ENCODE assay signal across 17 cellular contexts in the genomic region with DNA sequence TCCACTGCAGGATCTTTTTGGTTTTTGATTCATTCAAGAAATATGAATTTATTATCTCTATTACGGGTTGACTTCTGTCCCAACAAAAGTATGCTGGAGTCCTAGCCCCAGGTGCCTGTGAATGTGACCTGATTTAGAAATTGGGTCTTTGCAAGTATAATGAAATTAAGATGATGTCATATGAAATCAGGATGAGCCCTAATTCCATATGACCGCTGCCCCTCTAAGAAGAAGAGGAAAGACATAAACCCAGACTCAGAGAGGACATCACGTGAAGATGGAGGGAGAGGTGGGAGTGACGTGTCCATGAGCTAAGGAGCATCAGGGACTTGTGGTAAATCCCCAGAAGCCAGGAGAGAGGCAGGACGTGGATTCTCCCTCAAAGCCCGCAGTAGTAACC.
A peak's percentile ranks its signal among the peaks of the same experiment; 100 is the strongest.
DNase-seq lines count a peak whose midpoint lies in the region; ATAC-seq, FAIRE-seq and TF ChIP-seq lines count a peak whose summit lies in the region.
"Had no signal": no experiment of that assay in that cellular context is flagged by ENCODE, and none has a peak within 500 bp of the region (broad histone marks: within the 10 kb centered on the region; RNA-seq: fewer than 3 reads in every experiment).

No MANE protein-coding gene starts in this region.

- TF ChIP-seq EP300 in SK-N-SH (IDR thresholded peaks at IDR 0.05; ENCODE audit: borderline replicate concordance in 1 of 2, low read depth in 1 of 2, low read length in 1 of 2) = no peak

- no peak for TF ChIP-seq CTCF in SK-N-SH (IDR thresholded peaks at IDR 0.05)
- TF ChIP-seq CTCF in OCI-LY7 (conservative IDR thresholded peaks at IDR 0.05; ENCODE audit: low read length) = no peak
- TF ChIP-seq CTCF in natural killer cell (IDR thresholded peaks at IDR 0.05) = no peak

- POLR2A ChIA-PET in SK-N-SH (lab: Yijun Ruan, JAX) = no interaction called here
- POLR2A ChIA-PET in OCI-LY7 (lab: Charles Lee) = interaction anchor here (0.6 to 10.1 kb wide), 7 partner anchors 13 to 200 kb away, joined by 3 to 256 read pairs (median 3); no protein-coding TSS in a partner anchor

- no peaks in the 10 kb centered on the region for H3K79me2 ChIP-seq in SK-N-SH (ENCODE audit: insufficient read depth)
- H3K79me2 ChIP-seq in OCI-LY7 (ENCODE audit: insufficient read depth, low read depth, low read length) = no peaks in the 10 kb centered on the region

- H3K27ac ChIP-seq in SK-N-SH (ENCODE audit: low read depth in 2 of 2, low read length in 1 of 2) (no peak overlapping the region), OCI-LY7 (ENCODE audit: low read depth, low read length, poor library complexity, severe bottlenecking) (peak overlapping the region; percentile 98)
- H3K27ac ChIP-seq: 22Rv1, SJCRH30 had no signal

- peaks cover 3% of the 10 kb centered on the region for H3K9me3 Mint-ChIP-seq in memory B cell
- no peaks in the 10 kb centered on the region for H3K9me3 Mint-ChIP-seq in natural killer cell
- H3K9me3 Mint-ChIP-seq: CD4-positive, alpha-beta T cell had no signal

- no peak for TF ChIP-seq RAD21 in SK-N-SH (IDR thresholded peaks at IDR 0.05; ENCODE audit: low read length)

- BruUV-seq in OCI-LY7 (replicated peaks; lab: Mats Ljungman, UMichigan) = no TSS peak

- H3K4me2 ChIP-seq in SK-N-SH (peak overlapping the region; percentile 35; the same call in 1 of the 2 replicates), OCI-LY7 (ENCODE audit: low read length) (peak overlapping the region; percentile 60)

- H3K36me3 Mint-ChIP-seq in memory B cell (peaks cover 3% of the 10 kb centered on the region), natural killer cell (no peaks in the 10 kb centered on the region)

- CTCF ChIA-PET in SK-N-SH (lab: Yijun Ruan, JAX) = interaction anchor here (1.4 kb wide), 1 partner anchor 12 kb away, joined by 3 read pairs; no protein-coding TSS in a partner anchor
- CTCF ChIA-PET in OCI-LY7 (lab: Charles Lee; ENCODE audit: unreplicated experiment) = interaction anchor here (1.0 to 6.9 kb wide), 3 partner anchors 12 to 120 kb away, joined by 3 to 94 read pairs (median 3); no protein-coding TSS in a partner anchor

- H3K4me3 ChIP-seq in SK-N-SH (ENCODE audit: low read depth in 2 of 2, low read length in 1 of 2) (no peak overlapping the region), OCI-LY7 (ENCODE audit: low read depth, low read length, poor library complexity, severe bottlenecking) (no peak overlapping the region)
- H3K4me3 ChIP-seq: MG63, SJCRH30 had no signal

- peaks cover 58% of the 10 kb centered on the region for H3K4me1 Mint-ChIP-seq in memory B cell
- peaks cover 46 to 56% of the 10 kb centered on the region in 2 donors for H3K4me1 Mint-ChIP-seq in natural killer cell

- no peak overlapping the region for H3K27ac Mint-ChIP-seq in memory B cell
- no peak overlapping the region for H3K27ac Mint-ChIP-seq in natural killer cell
- H3K27ac Mint-ChIP-seq: CD4-positive, alpha-beta T cell had no signal

- H3K27me3 ChIP-seq in SK-N-SH (ENCODE audit: insufficient read depth) = no peaks in the 10 kb centered on the region
- H3K27me3 ChIP-seq: MG63, SJCRH30 had no signal

- H3K36me3 ChIP-seq in SK-N-SH (replicated peaks in 1 of 2; ENCODE audit: control insufficient read depth in 1 of 2, insufficient read depth in 2 of 2, low read length in 1 of 2) (no peaks in the 10 kb centered on the region), OCI-LY7 (ENCODE audit: insufficient read depth, low read length) (no peaks in the 10 kb centered on the region; the same call in 1 of the 2 replicates)
- H3K36me3 ChIP-seq: MG63, SJCRH30 had no signal

- peak; percentile 66 for FAIRE-seq in urothelium cell line (lab: Jason Lieb, UNC)

- no peaks in the 10 kb centered on the region for H3F3A ChIP-seq in SK-N-SH (replicated peaks; ENCODE audit: insufficient read depth)

- H3K27me3 Mint-ChIP-seq in memory B cell (no peaks in the 10 kb centered on the region), natural killer cell (ENCODE audit: low read depth in 2 of 2) (peaks cover 29 to 56% of the 10 kb centered on the region in 2 donors)
- H3K27me3 Mint-ChIP-seq: CD4-positive, alpha-beta T cell had no signal

- H2AFZ ChIP-seq in SK-N-SH (ENCODE audit: low read depth) (no peak overlapping the region; the same call in 1 of the 2 replicates), OCI-LY7 (ENCODE audit: low read length) (peak overlapping the region; percentile 59; the same call in 1 of the 2 replicates)

- H4K20me1 ChIP-seq in SK-N-SH (ENCODE audit: insufficient read depth) (no peaks in the 10 kb centered on the region), OCI-LY7 (ENCODE audit: insufficient read depth, low read length) (no peaks in the 10 kb centered on the region)

- H3K9me3 ChIP-seq in SK-N-SH (no peaks in the 10 kb centered on the region), OCI-LY7 (ENCODE audit: low read length) (peaks cover 30% of the 10 kb centered on the region; the same call in 1 of the 2 replicates)
- H3K9me3 ChIP-seq: SJCRH30 had no signal

- DNase-seq in SK-N-SH (no peak), OCI-LY7 (ENCODE audit: low spot score) (no peak), memory B cell (ENCODE audit: low spot score in 2 of 2) (no peak), urothelium cell line (ENCODE audit: low spot score) (no peak), mucosa of gallbladder (ENCODE audit: low spot score) (no peak), natural killer cell (no peak)
- DNase-seq: CD4-positive, alpha-beta T cell; MG63; NCI-H1092; NCI-H1436 treated with DMSO at 0.1 percent for 48 hours; NCI-H2029; NCI-H345; NCI-H524 treated with DMSO at 0.1 percent for 48 hours; SJCRH30 had no signal

- no peak for ATAC-seq in SK-N-SH treated with all-trans-retinoic acid at 6 μM for 48 hours
- no peak for ATAC-seq in memory B cell (ENCODE audit: low read depth)
- ATAC-seq in natural killer cell = no peak
- ATAC-seq in GM18868 (IDR thresholded peaks at IDR 0.05; ENCODE audit: unreplicated experiment) = no peak

- WGBS in SK-N-SH (ENCODE audit: low lambda C conversion rate) = 79% methylated on average over 6 of the region's 6 CpGs

- peaks cover 0 to 10% of the 10 kb centered on the region in 2 experiments; a peak in 2 of 4 replicates for H3K4me1 ChIP-seq in SK-N-SH (ENCODE audit: control insufficient read depth in 1 of 2, insufficient read depth in 2 of 2, low read depth in 1 of 2, low read length in 1 of 2)
- peaks cover 83% of the 10 kb centered on the region for H3K4me1 ChIP-seq in OCI-LY7 (ENCODE audit: insufficient read depth, low read length, poor library complexity, severe bottlenecking)
- H3K4me1 ChIP-seq: SJCRH30 had no signal

- no peaks in the 10 kb centered on the region for H3K9me2 ChIP-seq in SK-N-SH
- H3K9me2 ChIP-seq in OCI-LY7 (ENCODE audit: insufficient read depth, low read length) = no peaks in the 10 kb centered on the region

- no peak overlapping the region for H3K9ac ChIP-seq in SK-N-SH

- peak overlapping the region; percentile 49 for H3K4me3 Mint-ChIP-seq in memory B cell
- no peak overlapping the region for H3K4me3 Mint-ChIP-seq in natural killer cell
- H3K4me3 Mint-ChIP-seq: CD4-positive, alpha-beta T cell had no signal

- intact Hi-C loops in OCI-LY7 (cut with micrococcal nuclease; ENCODE audit: unreplicated experiment) = loop anchor here (5.0 kb wide), 2 partner anchors 286 to 684 kb away; a partner anchor contains a TSS
- intact Hi-C loops in natural killer cell (cut with micrococcal nuclease) = no loop called here

TF ChIP-seq in SK-N-SH, 30 proteins besides CTCF, POLR2A, EP300 and RAD21:
- TF ChIP-seq, protein P1, sequence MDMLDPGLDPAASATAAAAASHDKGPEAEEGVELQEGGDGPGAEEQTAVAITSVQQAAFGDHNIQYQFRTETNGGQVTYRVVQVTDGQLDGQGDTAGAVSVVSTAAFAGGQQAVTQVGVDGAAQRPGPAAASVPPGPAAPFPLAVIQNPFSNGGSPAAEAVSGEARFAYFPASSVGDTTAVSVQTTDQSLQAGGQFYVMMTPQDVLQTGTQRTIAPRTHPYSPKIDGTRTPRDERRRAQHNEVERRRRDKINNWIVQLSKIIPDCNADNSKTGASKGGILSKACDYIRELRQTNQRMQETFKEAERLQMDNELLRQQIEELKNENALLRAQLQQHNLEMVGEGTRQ (IDR thresholded peaks at IDR 0.05; ENCODE audit: borderline replicate concordance, low read depth, low read length) = no peak
- TF ChIP-seq RFX5 (IDR thresholded peaks at IDR 0.05; ENCODE audit: low read length) (no peak), RXRA (IDR thresholded peaks at IDR 0.05; ENCODE audit: borderline replicate concordance, low read depth) (no peak)

TF ChIP-seq in SK-N-SH treated with all-trans-retinoic acid at 6 μM for 48 hours, 23 proteins besides CTCF, POLR2A, EP300 and RAD21:
- TF ChIP-seq TCF4 (CRISPR knock-in tag; IDR thresholded peaks at IDR 0.05; ENCODE audit: borderline replicate concordance) (no peak), ZNF70 (CRISPR knock-in tag; IDR thresholded peaks at IDR 0.05) (no peak), ZC3H10 (CRISPR knock-in tag; IDR thresholded peaks at IDR 0.05) (no peak), RARB (CRISPR knock-in tag; IDR thresholded peaks at IDR 0.05) (no peak), GLIS3 (CRISPR knock-in tag; IDR thresholded peaks at IDR 0.05) (no peak), SNAI2 (CRISPR knock-in tag; IDR thresholded peaks at IDR 0.05) (no peak), ISL1 (CRISPR knock-in tag; IDR thresholded peaks at IDR 0.05) (no peak), ESRRG (CRISPR knock-in tag; IDR thresholded peaks at IDR 0.05) (no peak), CSDC2 (CRISPR knock-in tag; IDR thresholded peaks at IDR 0.05) (no peak), TOX (CRISPR knock-in tag; IDR thresholded peaks at IDR 0.05; ENCODE audit: borderline replicate concordance) (no peak), ZNF565 (CRISPR knock-in tag; conservative IDR thresholded peaks at IDR 0.05; ENCODE audit: low read depth) (no peak)
- TF ChIP-seq, protein P2, sequence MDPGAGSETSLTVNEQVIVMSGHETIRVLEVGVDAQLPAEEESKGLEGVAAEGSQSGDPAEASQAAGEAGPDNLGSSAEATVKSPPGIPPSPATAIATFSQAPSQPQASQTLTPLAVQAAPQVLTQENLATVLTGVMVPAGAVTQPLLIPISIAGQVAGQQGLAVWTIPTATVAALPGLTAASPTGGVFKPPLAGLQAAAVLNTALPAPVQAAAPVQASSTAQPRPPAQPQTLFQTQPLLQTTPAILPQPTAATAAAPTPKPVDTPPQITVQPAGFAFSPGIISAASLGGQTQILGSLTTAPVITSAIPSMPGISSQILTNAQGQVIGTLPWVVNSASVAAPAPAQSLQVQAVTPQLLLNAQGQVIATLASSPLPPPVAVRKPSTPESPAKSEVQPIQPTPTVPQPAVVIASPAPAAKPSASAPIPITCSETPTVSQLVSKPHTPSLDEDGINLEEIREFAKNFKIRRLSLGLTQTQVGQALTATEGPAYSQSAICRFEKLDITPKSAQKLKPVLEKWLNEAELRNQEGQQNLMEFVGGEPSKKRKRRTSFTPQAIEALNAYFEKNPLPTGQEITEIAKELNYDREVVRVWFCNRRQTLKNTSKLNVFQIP (CRISPR knock-in tag; IDR thresholded peaks at IDR 0.05; ENCODE audit: borderline replicate concordance, low read depth) = no peak
